Comparison of ENCODE assay signal across 29 cellular contexts in the genomic region with DNA sequence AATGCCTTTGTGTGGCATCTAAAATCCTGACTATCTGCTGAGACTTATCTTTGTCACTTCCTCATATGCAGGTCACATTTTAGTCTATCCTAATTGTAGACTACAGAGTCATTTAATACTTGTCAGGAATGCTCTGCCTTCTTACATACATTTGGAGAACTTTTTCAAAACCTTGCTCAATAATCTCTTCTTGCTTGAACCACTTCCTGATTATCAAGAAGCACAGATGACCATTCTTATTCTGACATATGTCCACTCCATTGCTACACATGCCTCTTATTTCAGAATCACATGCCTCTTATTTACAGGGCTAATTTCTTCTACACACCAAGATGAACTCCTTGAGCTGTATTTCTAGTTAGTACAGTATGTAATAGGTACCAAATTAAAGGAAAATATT.
"Had no signal": no experiment of that assay in that cellular context is flagged by ENCODE, and none has a peak within 500 bp of the region (broad histone marks: within the 10 kb centered on the region; RNA-seq: fewer than 3 reads in every experiment).

No MANE protein-coding gene starts in this region.

- H3K4me1 ChIP-seq: gastroesophageal sphincter, prostate gland, uterus had no signal

- H3K9me3 Mint-ChIP-seq: activated B cell treated with CpG ODN at 0.5 μM for 24 hours; activated naive CD8-positive, alpha-beta T cell treated with anti-CD3 and anti-CD28 coated beads for 36 hours; effector memory CD8-positive, alpha-beta T cell; naive B cell had no signal

- H3K27me3 Mint-ChIP-seq: activated B cell treated with CpG ODN at 0.5 μM for 24 hours; activated naive CD8-positive, alpha-beta T cell treated with anti-CD3 and anti-CD28 coated beads for 36 hours; brain; effector memory CD8-positive, alpha-beta T cell; naive B cell had no signal

- ATAC-seq: effector memory CD8-positive, alpha-beta T cell; gastroesophageal sphincter; left cardiac atrium; pancreas; sciatic nerve; stimulated activated naive CD8-positive, alpha-beta T cell treated with anti-CD3 and anti-CD28 coated beads, Interleukin-15, Interleukin-2, amounts not matched to agents 100 U/mL and 50 U/mL, for 24 hours had no signal

- H3K36me3 ChIP-seq: adrenal gland, cardiac muscle cell, gastroesophageal sphincter, pancreas, prostate gland, thoracic aorta, uterus had no signal

- H3K4me3 Mint-ChIP-seq: activated B cell treated with CpG ODN at 0.5 μM for 24 hours; activated naive CD8-positive, alpha-beta T cell treated with anti-CD3 and anti-CD28 coated beads for 36 hours; brain; effector memory CD8-positive, alpha-beta T cell; mesothelial cell of epicardium; naive B cell had no signal

- H3K4me3 ChIP-seq: adrenal gland, cardiac muscle cell, gastroesophageal sphincter, pancreas, prostate gland, skin epidermis, thoracic aorta, uterus had no signal

- H3K27me3 ChIP-seq: adrenal gland, cardiac muscle cell, gastroesophageal sphincter, pancreas, uterus had no signal

- H3K27ac ChIP-seq: adrenal gland, cardiac muscle cell, gastroesophageal sphincter, pancreas, prostate gland, skin epidermis, thoracic aorta, uterus had no signal

- H3K27ac Mint-ChIP-seq: activated B cell treated with CpG ODN at 0.5 μM for 24 hours; activated naive CD8-positive, alpha-beta T cell treated with anti-CD3 and anti-CD28 coated beads for 36 hours; brain; effector memory CD8-positive, alpha-beta T cell; mesothelial cell of epicardium had no signal

- H3K4me1 Mint-ChIP-seq: activated B cell treated with CpG ODN at 0.5 μM for 24 hours; activated naive CD8-positive, alpha-beta T cell treated with anti-CD3 and anti-CD28 coated beads for 36 hours; mesothelial cell of epicardium; naive B cell had no signal

- H3K9me3 ChIP-seq: adrenal gland, gastroesophageal sphincter, pancreas, prostate gland, thoracic aorta, uterus had no signal

- FAIRE-seq: keratinocyte, pancreas had no signal

- DNase-seq: activated B cell treated with CpG ODN at 0.5 μM for 24 hours; activated effector memory CD4-positive, alpha-beta T cell treated with Interleukin-2 at 50 U/mL for 16 hours; activated naive CD4-positive, alpha-beta T cell treated with Interleukin-2 at 50 U/mL for 16 hours; activated naive CD8-positive, alpha-beta T cell treated with anti-CD3 and anti-CD28 coated beads for 36 hours; adrenal gland; aorta; cerebellar nuclear complex; cortex of kidney; effector memory CD8-positive, alpha-beta T cell; erythroblast; hippocampal formation; left cardiac atrium; mammary epithelial cell; naive B cell; pancreas; retina; stimulated activated CD4-positive, alpha-beta T cell treated with anti-CD3 and anti-CD28 coated beads, Interleukin-12 subunit alpha, Interleukin-12 subunit beta, amount 100 ng/mL, for 4 hours; stimulated activated CD4-positive, alpha-beta T cell treated with anti-CD3 and anti-CD28 coated beads, Interleukin-4, amount 100 ng/mL, for 1 hour; stimulated activated naive CD8-positive, alpha-beta T cell treated with anti-CD3 and anti-CD28 coated beads, Interleukin-15, Interleukin-2, amounts not matched to agents 100 U/mL and 50 U/mL, for 24 hours; uterus had no signal
